Comparison of ENCODE assay signal across 20 cellular contexts in the genomic region with DNA sequence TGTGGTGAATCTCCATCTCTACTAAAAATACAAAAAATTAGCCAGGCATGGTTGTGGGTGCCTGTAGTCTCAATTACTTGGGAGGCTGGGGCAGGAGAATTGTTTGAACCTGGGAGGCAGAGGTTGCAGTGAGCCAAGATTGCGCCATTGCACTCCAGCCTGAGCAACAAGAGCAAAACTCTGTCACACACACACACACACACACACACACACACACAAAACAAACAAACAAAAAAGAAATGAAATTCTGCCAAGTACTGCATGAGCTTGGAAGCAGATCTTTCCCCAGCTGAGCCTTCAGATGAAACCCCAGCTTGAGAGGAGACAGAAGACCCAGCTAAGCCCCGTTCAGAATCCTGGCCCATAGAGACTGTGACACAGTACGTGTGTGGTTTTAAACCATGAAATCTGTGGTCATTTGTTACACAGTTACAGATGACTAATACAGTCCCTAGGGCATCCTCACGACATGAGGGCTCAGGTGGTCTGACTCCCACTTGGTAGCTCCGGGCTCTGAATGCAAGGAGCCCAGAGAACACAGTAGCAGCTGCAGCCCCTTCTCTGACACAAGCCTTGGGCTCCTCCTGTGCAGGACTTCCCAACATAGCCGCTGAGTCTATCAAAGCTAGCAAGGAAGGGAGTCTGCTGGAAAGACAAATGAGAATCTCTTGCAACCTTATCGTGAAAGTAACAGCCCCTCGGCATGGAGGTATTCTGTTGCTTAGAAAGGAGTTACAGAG.
A peak's percentile ranks its signal among the peaks of the same experiment; 100 is the strongest.
DNase-seq lines count a peak whose midpoint lies in the region; ATAC-seq, FAIRE-seq and TF ChIP-seq lines count a peak whose summit lies in the region.
"Had no signal": no experiment of that assay in that cellular context is flagged by ENCODE, and none has a peak within 500 bp of the region (broad histone marks: within the 10 kb centered on the region; RNA-seq: fewer than 3 reads in every experiment).

No MANE protein-coding gene starts in this region.

- DNase-seq in CD14-positive monocyte (ENCODE audit: low spot score) (no peak), HTR-8/SVneo (ENCODE audit: insufficient read length, low spot score) (no peak), T1000 (lab: John Stamatoyannopoulos, UW) (peak; percentile 37), neuronal stem cell (ENCODE audit: low spot score) (no peak), dermis blood vessel endothelial cell (no peak), NOMO-1 treated with dmso at 0.1 percent for 144 hours (lab: John Stamatoyannopoulos, UW; ENCODE audit: unreplicated experiment) (no peak), activated gamma-delta T cell treated with Interleukin-2 at 50 U/mL for 16 hours (no peak)
- DNase-seq: activated CD4-positive, CD25-positive, alpha-beta regulatory T cell treated with anti-CD3 and anti-CD28 coated beads, Interleukin-2, amount 50 U/mL, for 72 hours; EL; foreskin melanocyte; NCI-H1417 treated with DMSO at 0.1 percent for 48 hours; NCI-H2171 treated with DMSO at 0.1 percent for 48 hours; nephron progenitor cell; PC-9; T-helper 9 cell had no signal

- no peak overlapping the region for H3K27ac ChIP-seq in neuronal stem cell (replicated peaks; ENCODE audit: low read length)
- H3K27ac ChIP-seq: epithelial cell of prostate, PC-9, SK-N-MC, thoracic aorta had no signal

- no peak overlapping the region for H2BK15ac ChIP-seq in neuronal stem cell (ENCODE audit: low read length)

- H4K91ac ChIP-seq in neuronal stem cell (ENCODE audit: low read depth, low read length, poor library complexity) = no peak overlapping the region

- peaks cover 3 to 7% (median 5%) of the 10 kb centered on the region in 3 donors for H3K27me3 Mint-ChIP-seq in CD14-positive monocyte (ENCODE audit: low read depth in 3 of 3)

- H3K4me3 ChIP-seq in neuronal stem cell (ENCODE audit: low read length in 2 of 2) = no peak overlapping the region
- H3K4me3 ChIP-seq: PC-9, SK-N-MC, thoracic aorta had no signal

- no peak overlapping the region for H3K14ac ChIP-seq in neuronal stem cell (ENCODE audit: low read length)

- no peak overlapping the region for H3K23ac ChIP-seq in neuronal stem cell (ENCODE audit: low read depth, low read length, poor library complexity)

- H2AK5ac ChIP-seq in neuronal stem cell (ENCODE audit: low read depth, low read length) = peak overlapping the region; percentile 25

- TF ChIP-seq CTCF in CD14-positive monocyte (IDR thresholded peaks at IDR 0.05) = no peak

- H3K4me3 Mint-ChIP-seq in CD14-positive monocyte = peak overlapping the region in 1 of 2 donors; percentile 75
- H3K4me3 Mint-ChIP-seq: nephron progenitor cell had no signal

- peak overlapping the region in 5 of 7 donors; percentile 35 to 89 (median 64) for H3K27ac Mint-ChIP-seq in CD14-positive monocyte
- H3K27ac Mint-ChIP-seq: nephron progenitor cell had no signal

- H3K4me1 Mint-ChIP-seq in CD14-positive monocyte = peaks cover 45% of the 10 kb centered on the region

- no peak for ATAC-seq in HG02610 (IDR thresholded peaks at IDR 0.05; ENCODE audit: unreplicated experiment)

- intact Hi-C loops in CD14-positive monocyte (cut with micrococcal nuclease) = no loop called here

- FAIRE-seq in HTR-8/SVneo (lab: Jason Lieb, UNC) = peak; percentile 33
- FAIRE-seq: GM18507 had no signal

- no peak overlapping the region for H3K9ac ChIP-seq in neuronal stem cell (ENCODE audit: low read depth, low read length, poor library complexity)

- H2BK120ac ChIP-seq in neuronal stem cell (ENCODE audit: low read depth, low read length) = no peak overlapping the region

- no peak overlapping the region for H4K8ac ChIP-seq in neuronal stem cell (ENCODE audit: low read depth, low read length)

- no CpG with 5 or more reads among the region's 8 CpGs for WGBS in neuronal stem cell (ENCODE audit: extremely low coverage in 2 of 2, insufficient read length in 2 of 2, insufficient replicate concordance in 1 of 2), 2 donors

- H3K4me1 ChIP-seq in neuronal stem cell (ENCODE audit: control insufficient read depth in 2 of 2, insufficient read depth in 1 of 2, low read depth in 1 of 2, low read length in 2 of 2) = no peaks in the 10 kb centered on the region

- no peaks in the 10 kb centered on the region for H3K79me1 ChIP-seq in neuronal stem cell (ENCODE audit: low read depth, low read length)

- peaks cover 0 to 12% (median 4%) of the 10 kb centered on the region in 7 donors for H3K9me3 Mint-ChIP-seq in CD14-positive monocyte

- no peak overlapping the region for H3K4me2 ChIP-seq in neuronal stem cell (ENCODE audit: insufficient read depth, low read length, poor library complexity, severe bottlenecking)
- H3K4me2 ChIP-seq: PC-9 had no signal

- no peak overlapping the region for H3K18ac ChIP-seq in neuronal stem cell (ENCODE audit: low read length)

- H3K36me3 ChIP-seq in neuronal stem cell (replicated peaks in 1 of 2; ENCODE audit: control insufficient read depth in 2 of 2, insufficient read depth in 2 of 2, low read length in 2 of 2) = no peaks in the 10 kb centered on the region
- H3K36me3 ChIP-seq: thoracic aorta had no signal

- H3K9me3 ChIP-seq in neuronal stem cell (replicated peaks in 1 of 2; ENCODE audit: control insufficient read depth in 2 of 2, insufficient read depth in 1 of 2, low read depth in 1 of 2, low read length in 2 of 2) = no peaks in the 10 kb centered on the region
- H3K9me3 ChIP-seq: thoracic aorta had no signal

- no peak overlapping the region for H2BK5ac ChIP-seq in neuronal stem cell (ENCODE audit: low read length)

- peaks cover 0 to 3% of the 10 kb centered on the region in 2 donors for H3K36me3 Mint-ChIP-seq in CD14-positive monocyte

- H2AFZ ChIP-seq in neuronal stem cell (ENCODE audit: low read length) = no peak overlapping the region
- H2AFZ ChIP-seq: PC-9 had no signal

- H3K27me3 ChIP-seq in neuronal stem cell (ENCODE audit: control insufficient read depth in 3 of 3, insufficient read depth in 3 of 3, low read depth in 1 of 3, low read length in 3 of 3) = peaks cover 0 to 2% (median 0%) of the 10 kb centered on the region in 3 experiments

- no peak overlapping the region for H3K4ac ChIP-seq in neuronal stem cell (ENCODE audit: low read length)

- H2BK12ac ChIP-seq in neuronal stem cell (ENCODE audit: low read length) = no peak overlapping the region
